11 cellular contexts compared by ENCODE assay signal in genomic region chr7:127158659-127159058, GRCh38.
A peak's percentile ranks its signal among the peaks of the same experiment; 100 is the strongest.
DNase-seq lines count a peak whose midpoint lies in the region; ATAC-seq, FAIRE-seq and TF ChIP-seq lines count a peak whose summit lies in the region.
"Had no signal": no experiment of that assay in that cellular context is flagged by ENCODE, and none has a peak within 500 bp of the region (broad histone marks: within the 10 kb centered on the region; RNA-seq: fewer than 3 reads in every experiment).

No MANE protein-coding gene starts in this region.

- no peak for FAIRE-seq in RCC 7860 (lab: Jason Lieb, UNC)

- peak; percentile 4 for DNase-seq in SKM-1 treated with dmso at 0.1 percent for 144 hours (lab: John Stamatoyannopoulos, UW; ENCODE audit: unreplicated experiment)
- no peak for DNase-seq in SKM-1 (lab: John Stamatoyannopoulos, UW; ENCODE audit: unreplicated experiment)
- peak; percentile 33 for DNase-seq in RKO (ENCODE audit: low spot score)
- DNase-seq in type B pancreatic cell (ENCODE audit: extremely low spot score, unreplicated experiment) = no peak
- DNase-seq in RCC 7860 (ENCODE audit: low spot score) = no peak
- DNase-seq in glomerular visceral epithelial cell (ENCODE audit: extremely low spot score) = no peak
- no peak for DNase-seq in Peyer's patch
- DNase-seq: natural killer cell, NCI-H1092 treated with DMSO at 0.1 percent for 48 hours, T-helper 9 cell had no signal

- ATAC-seq in HG02884 (IDR thresholded peaks at IDR 0.05; ENCODE audit: unreplicated experiment) = peak; percentile 77
- ATAC-seq: natural killer cell had no signal

- H3K36me3 ChIP-seq in Peyer's patch = no peaks in the 10 kb centered on the region

- no peak overlapping the region for H3K4me3 Mint-ChIP-seq in type B pancreatic cell
- H3K4me3 Mint-ChIP-seq: natural killer cell had no signal

- peak; percentile 58 for TF ChIP-seq CTCF in type B pancreatic cell (conservative IDR thresholded peaks at IDR 0.05)
- TF ChIP-seq CTCF in Peyer's patch (IDR thresholded peaks at IDR 0.05) = no peak

- H3K27ac Mint-ChIP-seq in type B pancreatic cell = no peak overlapping the region
- H3K27ac Mint-ChIP-seq: natural killer cell had no signal

- peaks cover 4% of the 10 kb centered on the region for H3K27me3 Mint-ChIP-seq in type B pancreatic cell

- H3K4me1 ChIP-seq in Peyer's patch = no peaks in the 10 kb centered on the region

- no peaks in the 10 kb centered on the region for H3K4me1 Mint-ChIP-seq in type B pancreatic cell (ENCODE audit: unreplicated experiment)
- H3K4me1 Mint-ChIP-seq: natural killer cell had no signal

- no peaks in the 10 kb centered on the region for H3K27me3 ChIP-seq in Peyer's patch

- TF ChIP-seq POLR2A in Peyer's patch (IDR thresholded peaks at IDR 0.05) = no peak

- no peaks in the 10 kb centered on the region for H3K9me3 ChIP-seq in Peyer's patch

- no peaks in the 10 kb centered on the region for H3K36me3 Mint-ChIP-seq in type B pancreatic cell
- H3K36me3 Mint-ChIP-seq: natural killer cell had no signal

- H3K4me3 ChIP-seq in Peyer's patch = no peak overlapping the region

- H3K9me3 Mint-ChIP-seq in type B pancreatic cell = no peaks in the 10 kb centered on the region

- H3K27ac ChIP-seq in Peyer's patch = no peak overlapping the region

Comparison
In these comparisons a context has a peak if more than half of its experiments do, and no peak if none do; other contexts are left out.
1. DNase-seq: peak in SKM-1 treated with dmso at 0.1 percent for 144 hours (single experiment) and RKO (single experiment); none in SKM-1 (single experiment), type B pancreatic cell (single experiment), RCC 7860 (single experiment), glomerular visceral epithelial cell (single experiment) and Peyer's patch (0 of 3).